In the genomic region with DNA sequence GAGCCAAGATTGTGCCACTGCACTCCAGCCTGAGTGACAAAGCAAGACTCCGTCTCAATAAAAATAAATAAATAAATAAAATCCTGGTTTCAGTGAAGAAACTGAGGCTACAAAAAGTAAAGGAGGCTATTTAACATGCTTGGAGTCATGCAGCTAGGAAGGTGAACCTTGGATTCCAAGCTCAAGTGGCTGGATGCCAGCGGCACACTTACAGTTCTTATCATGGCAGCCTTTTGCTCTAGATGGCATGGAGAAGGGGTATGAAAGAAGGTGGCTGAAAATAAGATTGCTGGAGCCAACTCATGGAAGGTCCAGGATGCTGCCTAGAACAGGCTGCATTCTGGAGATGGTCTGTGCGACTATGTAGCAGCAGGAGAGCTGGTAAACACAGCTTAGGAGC, we compare ENCODE assay signal across 30 cellular contexts.
"Had no signal": no experiment of that assay in that cellular context is flagged by ENCODE, and none has a peak within 500 bp of the region (broad histone marks: within the 10 kb centered on the region; RNA-seq: fewer than 3 reads in every experiment).

No MANE protein-coding gene starts in this region.

- H3K27ac ChIP-seq: neural progenitor cell, ovary, parathyroid adenoma, psoas muscle, right lobe of liver, sigmoid colon, spleen, suprapubic skin, testis, tibial artery, transverse colon, upper lobe of right lung, uterus had no signal

- H3K4me3 Mint-ChIP-seq: naive B cell; naive thymus-derived CD8-positive, alpha-beta T cell; natural killer cell treated with Interleukin-12 subunit alpha and Interleukin-12 subunit beta and Interleukin-15 and Interleukin-18, amount 100 ng/mL, for 72 hours; neural progenitor cell; stimulated activated naive B cell treated with anti-CD40 and anti-IgM and Interleukin-4, amounts not matched to agents 10 μg/mL and 1 μg/mL and 100 μg/mL, for 72 hours; stimulated activated naive CD8-positive, alpha-beta T cell treated with anti-CD3 and anti-CD28 coated beads, Interleukin-15, Interleukin-2, amounts not matched to agents 100 ng/mL and 50 ng/mL, for 24 hours; type B pancreatic cell had no signal

- H3K4me1 Mint-ChIP-seq: naive B cell; naive thymus-derived CD8-positive, alpha-beta T cell; neural progenitor cell; stimulated activated naive B cell treated with anti-CD40 and anti-IgM and Interleukin-4, amounts not matched to agents 10 μg/mL and 1 μg/mL and 100 μg/mL, for 72 hours had no signal

- H3K27ac Mint-ChIP-seq: natural killer cell treated with Interleukin-12 subunit alpha and Interleukin-12 subunit beta and Interleukin-15 and Interleukin-18, amount 100 ng/mL, for 72 hours; neural progenitor cell; progenitor cell of endocrine pancreas; stimulated activated naive B cell treated with anti-CD40 and anti-IgM and Interleukin-4, amounts not matched to agents 10 μg/mL and 1 μg/mL and 100 μg/mL, for 72 hours; stimulated activated naive CD8-positive, alpha-beta T cell treated with anti-CD3 and anti-CD28 coated beads, Interleukin-15, Interleukin-2, amounts not matched to agents 100 ng/mL and 50 ng/mL, for 24 hours; type B pancreatic cell had no signal

- DNase-seq: naive B cell; naive thymus-derived CD8-positive, alpha-beta T cell; occipital lobe; ovary; psoas muscle; right cardiac atrium; right lobe of liver; sigmoid colon; spleen; stimulated activated CD4-positive, alpha-beta T cell treated with anti-CD3 and anti-CD28 coated beads, Interleukin-12 subunit alpha, Interleukin-12 subunit beta, amount 100 ng/mL, for 4 hours; stimulated activated CD4-positive, alpha-beta T cell treated with anti-CD3 and anti-CD28 coated beads, Interleukin-1b, Interleukin-23, amount 100 ng/mL, for 48 hours; stimulated activated CD4-positive, alpha-beta T cell treated with anti-CD3 and anti-CD28 coated beads, Interleukin-4, amount 100 ng/mL, for 1 hour; stimulated activated CD4-positive, alpha-beta T cell treated with anti-CD3 and anti-CD28 coated beads, Interleukin-4, amount 100 ng/mL, for 4 hours; stimulated activated CD8-positive, alpha-beta memory T cell treated with anti-CD3 and anti-CD28 coated beads, Interleukin-4, amount 100 ng/mL, for 48 hours; stimulated activated naive B cell treated with anti-CD40 and anti-IgM and Interleukin-4, amounts not matched to agents 10 μg/mL and 1 μg/mL and 100 μg/mL, for 72 hours; stimulated activated naive CD4-positive, alpha-beta T cell treated with Interleukin-2 at 50 U/mL for 16 hours; substantia nigra; testis; tibial artery; transverse colon; upper lobe of right lung; uterus had no signal

- ATAC-seq: naive thymus-derived CD8-positive, alpha-beta T cell; natural killer cell treated with Interleukin-12 subunit alpha and Interleukin-12 subunit beta and Interleukin-15 and Interleukin-18, amount 100 ng/mL, for 72 hours; psoas muscle; right cardiac atrium; stimulated activated naive B cell treated with anti-CD40 and anti-IgM and Interleukin-4, amounts not matched to agents 10 μg/mL and 1 μg/mL and 100 μg/mL, for 72 hours; upper lobe of right lung had no signal

- H3K9me3 Mint-ChIP-seq: naive B cell; naive thymus-derived CD8-positive, alpha-beta T cell; natural killer cell treated with Interleukin-12 subunit alpha and Interleukin-12 subunit beta and Interleukin-15 and Interleukin-18, amount 100 ng/mL, for 72 hours; neural progenitor cell; stimulated activated naive B cell treated with anti-CD40 and anti-IgM and Interleukin-4, amounts not matched to agents 10 μg/mL and 1 μg/mL and 100 μg/mL, for 72 hours; stimulated activated naive CD8-positive, alpha-beta T cell treated with anti-CD3 and anti-CD28 coated beads, Interleukin-15, Interleukin-2, amounts not matched to agents 100 ng/mL and 50 ng/mL, for 24 hours; type B pancreatic cell had no signal

- H3K36me3 Mint-ChIP-seq: natural killer cell treated with Interleukin-12 subunit alpha and Interleukin-12 subunit beta and Interleukin-15 and Interleukin-18, amount 100 ng/mL, for 72 hours had no signal

- H3K79me2 ChIP-seq: parathyroid adenoma had no signal

- H2AFZ ChIP-seq: neural progenitor cell, parathyroid adenoma had no signal

- H3K27me3 Mint-ChIP-seq: naive B cell; naive thymus-derived CD8-positive, alpha-beta T cell; natural killer cell treated with Interleukin-12 subunit alpha and Interleukin-12 subunit beta and Interleukin-15 and Interleukin-18, amount 100 ng/mL, for 72 hours; progenitor cell of endocrine pancreas; stimulated activated naive B cell treated with anti-CD40 and anti-IgM and Interleukin-4, amounts not matched to agents 10 μg/mL and 1 μg/mL and 100 μg/mL, for 72 hours; stimulated activated naive CD8-positive, alpha-beta T cell treated with anti-CD3 and anti-CD28 coated beads, Interleukin-15, Interleukin-2, amounts not matched to agents 100 ng/mL and 50 ng/mL, for 24 hours; type B pancreatic cell had no signal

- H3K4me3 ChIP-seq: neural progenitor cell, ovary, psoas muscle, right lobe of liver, sigmoid colon, smooth muscle cell, spleen, suprapubic skin, testis, tibial artery, transverse colon, upper lobe of right lung, uterus had no signal

- H3K9ac ChIP-seq: neural progenitor cell, parathyroid adenoma had no signal

- H3K36me3 ChIP-seq: neural progenitor cell, ovary, uterus had no signal

- H3K9me3 ChIP-seq: ovary, psoas muscle, right lobe of liver, sigmoid colon, spleen, suprapubic skin, testis, tibial artery, transverse colon, upper lobe of right lung, uterus had no signal

- H3K4me1 ChIP-seq: parathyroid adenoma, psoas muscle, right lobe of liver, sigmoid colon, spleen, suprapubic skin, testis, tibial artery, transverse colon, upper lobe of right lung, uterus had no signal

- H3K27me3 ChIP-seq: neural progenitor cell, ovary, right lobe of liver, sigmoid colon, spleen, suprapubic skin, testis, tibial artery, transverse colon, upper lobe of right lung, uterus had no signal

- H3K4me2 ChIP-seq: neural progenitor cell, smooth muscle cell had no signal
